In genomic region chr20:8370774-8371173, GRCh38 we compare ENCODE assay signal across 25 cellular contexts.
"Had no signal": no experiment of that assay in that cellular context is flagged by ENCODE, and none has a peak within 500 bp of the region (broad histone marks: within the 10 kb centered on the region; RNA-seq: fewer than 3 reads in every experiment).

No MANE protein-coding gene starts in this region.

- H3K27me3 ChIP-seq: neural progenitor cell, ovary, right lobe of liver, sigmoid colon, stomach, thyroid gland, tibial nerve, upper lobe of right lung, uterus had no signal

- H3K4me1 ChIP-seq: prostate gland, right lobe of liver, upper lobe of right lung, uterus had no signal

- H3K27ac ChIP-seq: neural progenitor cell, ovary, prostate gland, right lobe of liver, sigmoid colon, stomach, thoracic aorta, thyroid gland, tibial nerve, upper lobe of right lung, uterus had no signal

- DNase-seq: naive thymus-derived CD4-positive, alpha-beta T cell; natural killer cell; occipital lobe; ovary; right cardiac atrium; right lobe of liver; sigmoid colon; stimulated activated CD4-positive, alpha-beta T cell treated with anti-CD3 and anti-CD28 coated beads, Interleukin-15, amount 100 ng/mL, for 24 hours; stimulated activated CD4-positive, alpha-beta T cell treated with anti-CD3 and anti-CD28 coated beads, Interleukin-2, amount 100 ng/mL, for 24 hours; stimulated activated CD4-positive, alpha-beta T cell treated with anti-CD3 and anti-CD28 coated beads, Interleukin-2, amount 100 ng/mL, for 48 hours; stimulated activated CD4-positive, alpha-beta T cell treated with anti-CD3 and anti-CD28 coated beads, Interleukin-4, amount 100 ng/mL, for 24 hours; stimulated activated naive B cell treated with anti-CD40 and anti-IgM and Interleukin-4, amounts not matched to agents 10 μg/mL and 1 μg/mL and 100 μg/mL, for 72 hours; stimulated activated naive CD4-positive, alpha-beta T cell treated with Interleukin-2 at 50 U/mL for 16 hours; stomach; thyroid gland; upper lobe of right lung; uterus had no signal

- H3K4me2 ChIP-seq: neural progenitor cell had no signal

- H3K4me3 Mint-ChIP-seq: naive thymus-derived CD4-positive, alpha-beta T cell; natural killer cell; nephron; neural progenitor cell; stimulated activated effector memory CD8-positive, alpha-beta T cell treated with anti-CD3 and anti-CD28 coated beads, Interleukin-12 subunit alpha, Interleukin-12 subunit beta, amount 100 ng/mL, for 72 hours; stimulated activated naive B cell treated with anti-CD40 and anti-IgM and Interleukin-4, amounts not matched to agents 10 μg/mL and 1 μg/mL and 100 μg/mL, for 72 hours; stimulated activated naive CD8-positive, alpha-beta T cell treated with anti-CD3 and anti-CD28 coated beads, Interleukin-15, Interleukin-2, amounts not matched to agents 100 ng/mL and 50 ng/mL, for 24 hours; type B pancreatic cell had no signal

- H3K4me1 Mint-ChIP-seq: nephron had no signal

- H2AFZ ChIP-seq: neural progenitor cell had no signal

- H3K9me3 ChIP-seq: ovary, prostate gland, right lobe of liver, sigmoid colon, stomach, thoracic aorta, thyroid gland, tibial nerve, upper lobe of right lung, uterus had no signal

- ATAC-seq: naive thymus-derived CD4-positive, alpha-beta T cell; natural killer cell; right cardiac atrium; right lobe of liver; stimulated activated effector memory CD8-positive, alpha-beta T cell treated with anti-CD3 and anti-CD28 coated beads, Interleukin-12 subunit alpha, Interleukin-12 subunit beta, amount 100 ng/mL, for 72 hours; stimulated activated naive B cell treated with anti-CD40 and anti-IgM and Interleukin-4, amounts not matched to agents 10 μg/mL and 1 μg/mL and 100 μg/mL, for 72 hours; upper lobe of right lung had no signal

- H3K4me3 ChIP-seq: neural progenitor cell, ovary, prostate gland, right lobe of liver, sigmoid colon, stomach, thoracic aorta, thyroid gland, tibial nerve, upper lobe of right lung, uterus had no signal

- H3K36me3 Mint-ChIP-seq: natural killer cell; stimulated activated naive B cell treated with anti-CD40 and anti-IgM and Interleukin-4, amounts not matched to agents 10 μg/mL and 1 μg/mL and 100 μg/mL, for 72 hours; type B pancreatic cell had no signal

- H3K9me3 Mint-ChIP-seq: naive thymus-derived CD4-positive, alpha-beta T cell; natural killer cell; nephron; neural progenitor cell; stimulated activated effector memory CD8-positive, alpha-beta T cell treated with anti-CD3 and anti-CD28 coated beads, Interleukin-12 subunit alpha, Interleukin-12 subunit beta, amount 100 ng/mL, for 72 hours; stimulated activated naive B cell treated with anti-CD40 and anti-IgM and Interleukin-4, amounts not matched to agents 10 μg/mL and 1 μg/mL and 100 μg/mL, for 72 hours; stimulated activated naive CD8-positive, alpha-beta T cell treated with anti-CD3 and anti-CD28 coated beads, Interleukin-15, Interleukin-2, amounts not matched to agents 100 ng/mL and 50 ng/mL, for 24 hours; type B pancreatic cell had no signal

- H3K36me3 ChIP-seq: neural progenitor cell, ovary, prostate gland, right lobe of liver, sigmoid colon, stomach, thoracic aorta, thyroid gland, tibial nerve, upper lobe of right lung, uterus had no signal

- H3K9ac ChIP-seq: neural progenitor cell had no signal

- H3K27ac Mint-ChIP-seq: naive thymus-derived CD4-positive, alpha-beta T cell; nephron; neural progenitor cell; stimulated activated effector memory CD8-positive, alpha-beta T cell treated with anti-CD3 and anti-CD28 coated beads, Interleukin-12 subunit alpha, Interleukin-12 subunit beta, amount 100 ng/mL, for 72 hours; stimulated activated naive B cell treated with anti-CD40 and anti-IgM and Interleukin-4, amounts not matched to agents 10 μg/mL and 1 μg/mL and 100 μg/mL, for 72 hours; stimulated activated naive CD8-positive, alpha-beta T cell treated with anti-CD3 and anti-CD28 coated beads, Interleukin-15, Interleukin-2, amounts not matched to agents 100 ng/mL and 50 ng/mL, for 24 hours; type B pancreatic cell had no signal
